In the genomic region with DNA sequence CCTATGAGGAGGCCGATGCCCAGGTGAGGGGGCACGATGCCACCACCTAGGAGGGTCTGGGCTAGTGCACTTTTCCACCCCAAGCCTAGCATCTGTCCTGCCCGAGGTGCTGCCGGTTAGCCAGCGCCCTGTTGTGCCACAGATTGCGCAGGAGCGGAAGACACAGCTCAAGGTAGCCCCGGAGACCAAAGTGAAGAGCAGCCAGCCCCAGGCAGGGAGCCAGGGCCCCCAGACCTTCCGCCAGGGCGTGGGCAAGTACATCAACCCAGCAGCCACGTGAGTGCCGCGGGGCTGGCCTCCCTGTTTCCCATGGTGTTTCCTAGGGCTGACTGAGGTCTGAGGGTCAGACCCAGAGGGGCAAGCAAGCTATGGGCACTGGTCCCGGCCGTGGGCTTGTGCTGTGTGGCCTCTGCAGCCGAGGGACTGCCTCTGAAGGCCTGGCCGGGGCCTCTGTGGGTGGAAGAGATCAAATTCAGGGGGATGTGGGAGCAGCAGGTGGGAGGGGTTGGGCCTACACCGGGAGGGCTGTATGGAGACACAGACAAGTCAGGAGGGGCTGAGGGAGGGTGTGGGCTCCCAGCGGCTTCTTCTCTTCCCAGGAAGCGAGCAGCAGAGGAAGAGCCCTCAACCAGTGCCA, we compare ENCODE assay signal across 18 cellular contexts. TPM values are rescaled to one million over a fixed set of nuclear protein-coding genes. Genes with fewer than 3 reads are reported as not detected.
A peak's percentile ranks its signal among the peaks of the same experiment; 100 is the strongest.
DNase-seq lines count a peak whose midpoint lies in the region; ATAC-seq, FAIRE-seq and TF ChIP-seq lines count a peak whose summit lies in the region.
"Had no signal": no experiment of that assay in that cellular context is flagged by ENCODE, and none has a peak within 500 bp of the region (broad histone marks: within the 10 kb centered on the region; RNA-seq: fewer than 3 reads in every experiment).

No MANE protein-coding gene starts in this region.

- no peak for FAIRE-seq in H1 (lab: Jason Lieb, UNC)

- peaks cover 3 to 4% of the 10 kb centered on the region in 2 experiments for H4K20me1 ChIP-seq in H1 (replicated peaks in 1 of 2; ENCODE audit: control insufficient read depth in 1 of 2, insufficient read depth in 2 of 2, low read length in 2 of 2)

- peaks cover 12% of the 10 kb centered on the region for H3K4me1 Mint-ChIP-seq in activated T-cell treated with anti-CD3 and anti-CD28 coated beads, Interleukin-2, amount 50 U/mL, for 24 hours (ENCODE audit: low read depth)
- peaks cover 6% of the 10 kb centered on the region for H3K4me1 Mint-ChIP-seq in T-helper 17 cell
- peaks cover 7 to 32% of the 10 kb centered on the region in 2 donors for H3K4me1 Mint-ChIP-seq in natural killer cell

- H4K5ac ChIP-seq in H1 (ENCODE audit: insufficient read length, low read depth, low read length) = no peak overlapping the region

- H3K23ac ChIP-seq in H1 (ENCODE audit: insufficient read length) = no peak overlapping the region

- H3K9me3 Mint-ChIP-seq in activated T-cell treated with anti-CD3 and anti-CD28 coated beads, Interleukin-2, amount 50 U/mL, for 24 hours = no peaks in the 10 kb centered on the region
- H3K9me3 Mint-ChIP-seq in natural killer cell = no peaks in the 10 kb centered on the region

- H2BK5ac ChIP-seq in H1 (ENCODE audit: low read depth, low read length) = no peak overlapping the region; the same call in 1 of the 2 replicates

- intact Hi-C loops in natural killer cell (cut with micrococcal nuclease) = loop anchor here (5.0 kb wide), 1 partner anchor 67 kb away; no protein-coding TSS in a partner anchor

- H3K27ac Mint-ChIP-seq in activated T-cell treated with anti-CD3 and anti-CD28 coated beads, Interleukin-2, amount 50 U/mL, for 24 hours = peak overlapping the region; percentile 75
- H3K27ac Mint-ChIP-seq in T-helper 17 cell (peak overlapping the region; percentile 34), natural killer cell (peak overlapping the region; percentile 57 to 80)

- no peak for TF ChIP-seq POLR2A in H1 (IDR thresholded peaks at IDR 0.05; ENCODE audit: control extremely low read depth in 1 of 2, low read depth in 2 of 2, low read length in 2 of 2)

- H2BK120ac ChIP-seq in H1 (replicated peaks; ENCODE audit: low read depth, low read length) = no peak overlapping the region

- WGBS in H1 (ENCODE audit: extremely low coverage in 1 of 2, insufficient coverage in 1 of 2, insufficient read length in 1 of 2, insufficient replicate concordance in 2 of 2, low coverage in 1 of 2, low lambda C conversion rate in 2 of 2, missing lambda C conversion rate in 1 of 2), 2 experiments = 90% methylated on average over 18 of the region's 20 CpGs; no CpG with 5 or more reads in 1 of the 2 experiments

- no peak overlapping the region for H3K4me3 Mint-ChIP-seq in activated T-cell treated with anti-CD3 and anti-CD28 coated beads, Interleukin-2, amount 50 U/mL, for 24 hours
- H3K4me3 Mint-ChIP-seq in T-helper 17 cell (no peak overlapping the region), natural killer cell (no peak overlapping the region)

- H2BK15ac ChIP-seq in H1 (ENCODE audit: low read length) = no peak overlapping the region

- H3K23me2 ChIP-seq in H1 (ENCODE audit: low read depth, low read length) = peaks cover 4% of the 10 kb centered on the region; the same call in 1 of the 2 replicates

- no peak overlapping the region for H3K18ac ChIP-seq in H1 (ENCODE audit: extremely low read depth, low read length)

- no peak for TF ChIP-seq CTCF in H1 (IDR thresholded peaks at IDR 0.05; ENCODE audit: control extremely low read depth in 1 of 3, insufficient read depth in 1 of 3, low read depth in 1 of 3, low read length in 3 of 3)
- TF ChIP-seq CTCF in natural killer cell (IDR thresholded peaks at IDR 0.05) = no peak

- no peaks in the 10 kb centered on the region for H3K9me3 ChIP-seq in T-helper 17 cell (ENCODE audit: control insufficient read depth, low read length, poor library complexity, severe bottlenecking)
- no peaks in the 10 kb centered on the region for H3K9me3 ChIP-seq in H1 (ENCODE audit: insufficient read depth in 2 of 2, low read depth in 1 of 2, low read length in 1 of 2)
- H3K9me3 ChIP-seq: HAP-1 had no signal

- H3K4ac ChIP-seq in H1 (replicated peaks; ENCODE audit: insufficient read length, low read depth, low read length) = no peak overlapping the region

- POLR2A ChIA-PET in H1 (lab: Charles Lee; ENCODE audit: partially characterized antibody) = interaction anchor here (0.6 to 2.1 kb wide), 4 partner anchors 15 to 46 kb away, joined by 4 read pairs; partner anchors contain the start of gene YPEL1

- no peak overlapping the region for H4K8ac ChIP-seq in H1 (ENCODE audit: extremely low read depth, insufficient read depth, low read length)

- no peak overlapping the region for H3K4me2 ChIP-seq in H1 (ENCODE audit: insufficient read depth in 1 of 2, low read depth in 2 of 2, low read length in 2 of 2)

- ATAC-seq in T-helper 17 cell (no peak), natural killer cell (no peak)

- H3K27me3 ChIP-seq in H1 (replicated peaks in 1 of 4; ENCODE audit: control insufficient read depth in 3 of 4, extremely low read depth in 1 of 4, insufficient read depth in 3 of 4, low read length in 3 of 4) = no peaks in the 10 kb centered on the region

- H2AFZ ChIP-seq in H1 (ENCODE audit: low read length) = no peak overlapping the region

- H3K27ac ChIP-seq in H1 (ENCODE audit: low read depth, low read length) = no peak overlapping the region
- H3K27ac ChIP-seq: 22Rv1 had no signal

- TF ChIP-seq RAD21 in H1 (IDR thresholded peaks at IDR 0.05 in 1 of 2, conservative IDR thresholded peaks at IDR 0.05 in 1 of 2; ENCODE audit: low read depth in 2 of 2, low read length in 2 of 2) = no peak

- TF ChIP-seq EP300 in H1 (IDR thresholded peaks at IDR 0.05; ENCODE audit: borderline replicate concordance in 1 of 2, low read depth in 2 of 2, low read length in 2 of 2) = no peak

- H3K36me3 ChIP-seq in H1 (ENCODE audit: control insufficient read depth in 2 of 4, insufficient read depth in 4 of 4, low read length in 3 of 4) = peaks cover 4 to 13% (median 7%) of the 10 kb centered on the region in 4 experiments; a peak in 5 of 8 replicates

- no peaks in the 10 kb centered on the region for H3K4me1 ChIP-seq in H1 (replicated peaks in 1 of 4; ENCODE audit: control insufficient read depth in 3 of 4, insufficient read depth in 4 of 4, low read length in 3 of 4)
- H3K4me1 ChIP-seq: HAP-1 had no signal

- no peaks in the 10 kb centered on the region for H3K79me2 ChIP-seq in H1 (ENCODE audit: control insufficient read depth in 1 of 2, insufficient read depth in 2 of 2, low read length in 2 of 2)

- no peak overlapping the region for H2BK20ac ChIP-seq in H1 (ENCODE audit: low read length)

- no peak overlapping the region for H3K4me3 ChIP-seq in H1 (ENCODE audit: extremely low read depth in 1 of 4, insufficient read depth in 2 of 4, low read depth in 3 of 4, low read length in 4 of 4)
- H3K4me3 ChIP-seq: HAP-1 had no signal

- no peak overlapping the region for H4K91ac ChIP-seq in H1 (replicated peaks; ENCODE audit: insufficient read length, low read length)

- no peak overlapping the region for H3K56ac ChIP-seq in H1 (replicated peaks; ENCODE audit: insufficient read length, low read depth, low read length)

- CTCF ChIA-PET in H1 (lab: Charles Lee; ENCODE audit: partially characterized antibody) = no interaction called here

- no peak overlapping the region for H2BK12ac ChIP-seq in H1 (ENCODE audit: low read depth, low read length)

- no peaks in the 10 kb centered on the region for H3K79me1 ChIP-seq in H1 (ENCODE audit: low read depth, low read length)

- no peak overlapping the region for H3K9ac ChIP-seq in H1 (replicated peaks in 1 of 4; ENCODE audit: extremely low read depth in 1 of 4, low read depth in 3 of 4, low read length in 3 of 4)

- no peak for DNase-seq in activated T-cell treated with anti-CD3 and anti-CD28 coated beads, Interleukin-2, amount 50 U/mL, for 24 hours
- DNase-seq in activated T-cell treated with anti-CD3 and anti-CD28 coated beads, Interleukin-2, amount 50 U/mL, for 48 hours = no peak
- DNase-seq in T-helper 17 cell (no peak), H1 (ENCODE audit: low read depth in 1 of 2, low spot score in 2 of 2) (no peak), natural killer cell (no peak), EL (no peak), NCI-H524 (lab: John Stamatoyannopoulos, UW) (no peak), NCI-H2171 (lab: John Stamatoyannopoulos, UW) (no peak)
- DNase-seq: DMS79 treated with DMSO at 0.1 percent for 48 hours, KBM-7, NCI-H1105, NCI-H1694 treated with DMSO at 0.1 percent for 48 hours, NCI-H510A, NCI-H774, OCI-M1, SHP77 treated with DMSO at 0.1 percent for 48 hours had no signal

- no peak overlapping the region for H2AK5ac ChIP-seq in H1 (ENCODE audit: low read depth, low read length)

- peaks cover 78% of the 10 kb centered on the region for H3K36me3 Mint-ChIP-seq in activated T-cell treated with anti-CD3 and anti-CD28 coated beads, Interleukin-2, amount 50 U/mL, for 24 hours (ENCODE audit: low read depth)
- H3K36me3 Mint-ChIP-seq in T-helper 17 cell (ENCODE audit: low read depth) (peaks cover 8% of the 10 kb centered on the region), natural killer cell (no peaks in the 10 kb centered on the region)

- no peak overlapping the region for H3K14ac ChIP-seq in H1 (ENCODE audit: insufficient read length)

- no peaks in the 10 kb centered on the region for H3K27me3 Mint-ChIP-seq in activated T-cell treated with anti-CD3 and anti-CD28 coated beads, Interleukin-2, amount 50 U/mL, for 24 hours
- H3K27me3 Mint-ChIP-seq in T-helper 17 cell (no peaks in the 10 kb centered on the region), natural killer cell (ENCODE audit: low read depth in 2 of 2) (no peaks in the 10 kb centered on the region)

RNA-seq across cellular contexts. Expression of gene PPIL2, which starts 29.1 kb away (rescaled TPM):
- total RNA-seq in T-helper 17 cell (10 to 100 TPM; 59.4 to 69.3 TPM), natural killer cell (100 to 1,000 TPM; 101 to 127 (median 124) TPM)
- 34.4 and 37.7 TPM in 2 replicates for total RNA-seq in H1 (2021; fragmentation: NEBNext Ultra II Directional; extraction: Animal tissue kit (Norgen Biotek cat#: 25700))
- 34.6 and 46.4 TPM in 2 replicates for polyA plus RNA-seq in H1 (2011; rRNA removed)
- polyA plus RNA-seq in H1 (2011; cell fraction: cytosol; rRNA removed) = 38.7 TPM
- 145 TPM for polyA plus RNA-seq in H1 (2011; cell fraction: nucleus; rRNA removed)
- 34.0 to 37.8 TPM (median 35.7 TPM) in 4 replicates for polyA plus RNA-seq in H1 (2012, experiment 1 of 2)
- 30.2 TPM for polyA plus RNA-seq in H1 (2012, experiment 2 of 2)
- polyA plus RNA-seq in H1 (2013, experiment 1 of 2) = 29.8 TPM
- polyA plus RNA-seq in H1 (2013, experiment 2 of 2) = 22.9 TPM
- 31.1 and 39.8 TPM in 2 replicates for polyA minus RNA-seq in H1 (2011; rRNA and poly(A)+ RNA removed)
- 18.9 TPM for polyA minus RNA-seq in H1 (2011; cell fraction: cytosol; rRNA and poly(A)+ RNA removed)
- polyA minus RNA-seq in H1 (2011; cell fraction: nucleus; rRNA and poly(A)+ RNA removed) = 43.9 TPM

RNA-seq across cellular contexts. Expression of gene YPEL1, which starts 40.7 kb away (rescaled TPM):
- 1 to 10 TPM; 3.5 to 4.6 TPM for total RNA-seq in T-helper 17 cell
- 6.7 and 7.6 TPM in 2 replicates for total RNA-seq in H1 (2021; fragmentation: NEBNext Ultra II Directional; extraction: Animal tissue kit (Norgen Biotek cat#: 25700))
- polyA plus RNA-seq in H1 (2011; rRNA removed) = 5.9 and 6.0 TPM in 2 replicates
- 8.0 TPM for polyA plus RNA-seq in H1 (2011; cell fraction: cytosol; rRNA removed)
- polyA plus RNA-seq in H1 (2011; cell fraction: nucleus; rRNA removed) = 12.7 TPM
- polyA plus RNA-seq in H1 (2012, experiment 1 of 2) = 5.0 to 11.0 TPM (median 6.6 TPM) in 4 replicates
- polyA plus RNA-seq in H1 (2012, experiment 2 of 2) = 3.4 TPM
- polyA plus RNA-seq in H1 (2013, experiment 1 of 2) = 5.9 TPM
- polyA plus RNA-seq in H1 (2013, experiment 2 of 2) = 5.0 TPM
- polyA minus RNA-seq in H1 (2011; rRNA and poly(A)+ RNA removed) = 12.7 and 20.1 TPM in 2 replicates
- 5.3 TPM for polyA minus RNA-seq in H1 (2011; cell fraction: cytosol; rRNA and poly(A)+ RNA removed)
- 9.1 TPM for polyA minus RNA-seq in H1 (2011; cell fraction: nucleus; rRNA and poly(A)+ RNA removed)
- 10 to 100 TPM; 59.9 to 86.3 (median 68.8) TPM for total RNA-seq in natural killer cell

RNA-seq across cellular contexts. Expression of gene SDF2L1, which starts 52.8 kb away (rescaled TPM):
- total RNA-seq in T-helper 17 cell (10 to 100 TPM; 25.6 to 30.1 TPM), natural killer cell (10 to 100 TPM; 38.3 to 55.8 (median 40.3) TPM)
- total RNA-seq in H1 (2021; fragmentation: NEBNext Ultra II Directional; extraction: Animal tissue kit (Norgen Biotek cat#: 25700)) = 51.1 and 54.5 TPM in 2 replicates
- 59.6 and 75.4 TPM in 2 replicates for polyA plus RNA-seq in H1 (2011; rRNA removed)
- 53.2 TPM for polyA plus RNA-seq in H1 (2011; cell fraction: cytosol; rRNA removed)
- 35.8 TPM for polyA plus RNA-seq in H1 (2011; cell fraction: nucleus; rRNA removed)
- 62.8 to 79.1 TPM (median 67.2 TPM) in 4 replicates for polyA plus RNA-seq in H1 (2012, experiment 1 of 2)
- polyA plus RNA-seq in H1 (2012, experiment 2 of 2) = 42.2 TPM
- 28.1 TPM for polyA plus RNA-seq in H1 (2013, experiment 1 of 2)
- 37.2 TPM for polyA plus RNA-seq in H1 (2013, experiment 2 of 2)
- polyA minus RNA-seq in H1 (2011; rRNA and poly(A)+ RNA removed) = 11.2 and 14.4 TPM in 2 replicates
- 20.5 TPM for polyA minus RNA-seq in H1 (2011; cell fraction: cytosol; rRNA and poly(A)+ RNA removed)
- 13.1 TPM for polyA minus RNA-seq in H1 (2011; cell fraction: nucleus; rRNA and poly(A)+ RNA removed)
